ENCODE assay signal across 8 cellular contexts in genomic region chr2:173571021-173571821, GRCh38.
DNase-seq lines count a peak whose midpoint lies in the region; ATAC-seq and TF ChIP-seq lines count a peak whose summit lies in the region.

No MANE protein-coding gene starts in this region.

- in situ Hi-C loops in mammary epithelial cell (cut with MboI; ENCODE audit: low sequenced_read_pairs in 2 of 2), result loop anchor here in 1 of 2 donors (25.0 kb wide), 1 partner anchor 466 kb away; no protein-coding TSS in a partner anchor

- intact Hi-C loops in mammary epithelial cell (cut with micrococcal nuclease), result loop anchor here (1.0 to 5.0 kb wide), 5 partner anchors 81 to 771 kb away; no protein-coding TSS in a partner anchor
- intact Hi-C loops in CD4-positive, alpha-beta memory T cell (cut with micrococcal nuclease), result loop anchor here (5.0 kb wide), 1 partner anchor 771 kb away; no protein-coding TSS in a partner anchor

- H3K9ac ChIP-seq in mammary epithelial cell (ENCODE audit: insufficient read depth, low read length), result no peak overlapping the region
- H3K9ac ChIP-seq in mucosa of rectum (ENCODE audit: low read depth in 1 of 2, low read length in 2 of 2), result peak overlapping the region; percentile 1 to 2

- peaks cover 2 to 12% of the 10 kb centered on the region in 2 donors for H3K27me3 Mint-ChIP-seq in CD4-positive, alpha-beta memory T cell

- no peaks in the 10 kb centered on the region for H3K79me2 ChIP-seq in mammary epithelial cell (ENCODE audit: insufficient read depth, low read length)

- H3K36me3 Mint-ChIP-seq in CD4-positive, alpha-beta memory T cell, result no peaks in the 10 kb centered on the region

- POLR2A ChIA-PET in CD4-positive, alpha-beta memory T cell (lab: Charles Lee; ENCODE audit: partially characterized antibody), result no interaction called here

- peak; percentile 31 to 52 for TF ChIP-seq CTCF in mammary epithelial cell (conservative IDR thresholded peaks at IDR 0.05 in 1 of 2, IDR thresholded peaks at IDR 0.05 in 1 of 2; ENCODE audit: extremely low read depth in 1 of 2, insufficient read depth in 1 of 2, low read depth in 1 of 2, low read length in 2 of 2)

- DNase-seq in NCI-H1417 (lab: John Stamatoyannopoulos, UW) (peak; percentile 39 to 76 (median 47)), NCI-H1417 treated with DMSO at 0.1 percent for 48 hours (lab: John Stamatoyannopoulos, UW) (no peak), NCI-H2196 (lab: John Stamatoyannopoulos, UW; ENCODE audit: unreplicated experiment) (peak; percentile 66), mammary epithelial cell (peak; percentile 30), HuH-7.5 (ENCODE audit: low spot score) (no peak)
- no peak for DNase-seq in CD4-positive, alpha-beta memory T cell

- H4K20me1 ChIP-seq in mammary epithelial cell (ENCODE audit: insufficient read depth, low read length), result no peaks in the 10 kb centered on the region

- BruUV-seq in mammary epithelial cell (replicated peaks; lab: Mats Ljungman, UMichigan), result no TSS peak

- no peak overlapping the region for H3K4me3 ChIP-seq in mammary epithelial cell (replicated peaks in 1 of 3; ENCODE audit: insufficient read depth in 1 of 3, low read depth in 2 of 3, low read length in 3 of 3)
- peak overlapping the region; percentile 37 to 51 for H3K4me3 ChIP-seq in mucosa of rectum (ENCODE audit: low read length in 2 of 2)
- H3K4me3 ChIP-seq in CD4-positive, alpha-beta memory T cell (ENCODE audit: low read length in 2 of 2), result no peak overlapping the region

- CTCF ChIA-PET in mammary epithelial cell (lab: Charles Lee; ENCODE audit: low non-redundant PET), result no interaction called here
- CTCF ChIA-PET in CD4-positive, alpha-beta memory T cell (lab: Charles Lee; ENCODE audit: partially characterized antibody), result no interaction called here

- WGBS in mammary epithelial cell (ENCODE audit: low coverage, missing lambda C conversion rate), result 24% methylated on average over 10 of the region's 10 CpGs

- H3K9me3 ChIP-seq in mammary epithelial cell (replicated peaks; ENCODE audit: insufficient read depth, low read length), result no peaks in the 10 kb centered on the region
- H3K9me3 ChIP-seq in mucosa of rectum (ENCODE audit: control insufficient read depth in 2 of 2, low read length in 2 of 2), result no peaks in the 10 kb centered on the region
- no peaks in the 10 kb centered on the region for H3K9me3 ChIP-seq in CD4-positive, alpha-beta memory T cell (ENCODE audit: control insufficient read depth in 1 of 2, low read length in 2 of 2)

- H3K4me1 ChIP-seq in mammary epithelial cell (ENCODE audit: insufficient read depth, low read length) (peaks cover 28% of the 10 kb centered on the region), mucosa of rectum (ENCODE audit: control insufficient read depth in 2 of 2, insufficient read depth in 2 of 2, low read length in 2 of 2) (peaks cover 9 to 22% of the 10 kb centered on the region in 2 donors)
- H3K4me1 ChIP-seq in CD4-positive, alpha-beta memory T cell (ENCODE audit: insufficient read depth, low read length), result no peaks in the 10 kb centered on the region

- H2AFZ ChIP-seq in mammary epithelial cell (ENCODE audit: low read depth, low read length), result peak overlapping the region; percentile 49

- peaks cover 0 to 9% (median 4%) of the 10 kb centered on the region in 4 donors for H3K4me1 Mint-ChIP-seq in CD4-positive, alpha-beta memory T cell

- H3K36me3 ChIP-seq in mammary epithelial cell (ENCODE audit: insufficient read depth, low read length) (no peaks in the 10 kb centered on the region), mucosa of rectum (ENCODE audit: control insufficient read depth in 2 of 2, insufficient read depth in 2 of 2, low read length in 2 of 2) (no peaks in the 10 kb centered on the region)
- no peaks in the 10 kb centered on the region for H3K36me3 ChIP-seq in CD4-positive, alpha-beta memory T cell (ENCODE audit: insufficient read depth, low read length)

- peak overlapping the region; percentile 38 for H3K4me2 ChIP-seq in mammary epithelial cell (ENCODE audit: insufficient read depth, low read depth, low read length)

- peak overlapping the region in 1 of 7 donors; percentile 1 for H3K27ac Mint-ChIP-seq in CD4-positive, alpha-beta memory T cell

- dilution Hi-C loops in mammary epithelial cell (cut with HindIII; ENCODE audit: low sequenced_read_pairs), result loop anchor here (5.0 kb wide), 1 partner anchor 76 kb away; no protein-coding TSS in a partner anchor

- no peak for ATAC-seq in HG03045 (IDR thresholded peaks at IDR 0.05; ENCODE audit: unreplicated experiment)

- peaks cover 0 to 5% (median 0%) of the 10 kb centered on the region in 8 donors for H3K9me3 Mint-ChIP-seq in CD4-positive, alpha-beta memory T cell

- H3K27me3 ChIP-seq in mammary epithelial cell (ENCODE audit: insufficient read depth, low read length) (no peaks in the 10 kb centered on the region), mucosa of rectum (ENCODE audit: control insufficient read depth in 2 of 2, insufficient read depth in 2 of 2, low read length in 2 of 2) (no peaks in the 10 kb centered on the region)
- no peaks in the 10 kb centered on the region for H3K27me3 ChIP-seq in CD4-positive, alpha-beta memory T cell (ENCODE audit: insufficient read depth, low read length)

- H3K27ac ChIP-seq in mammary epithelial cell (ENCODE audit: insufficient read depth, low read depth, low read length) (no peak overlapping the region), mucosa of rectum (ENCODE audit: low read depth in 2 of 2, low read length in 2 of 2) (peak overlapping the region; percentile 44 to 48)
- H3K27ac ChIP-seq in CD4-positive, alpha-beta memory T cell (ENCODE audit: low read depth, low read length), result no peak overlapping the region

- peak overlapping the region in 1 of 8 donors; percentile 29 for H3K4me3 Mint-ChIP-seq in CD4-positive, alpha-beta memory T cell

Comparison
In these comparisons a context has a peak if more than half of its experiments do, and no peak if none do; other contexts are left out.
1. DNase-seq: peak in NCI-H1417 (3 of 3), NCI-H2196 (single experiment) and mammary epithelial cell (single experiment); none in NCI-H1417 treated with DMSO at 0.1 percent for 48 hours (single experiment), CD4-positive, alpha-beta memory T cell (0 of 5) and HuH-7.5 (single experiment).
2. H3K27ac ChIP-seq: peak in mucosa of rectum (2 of 2); none in mammary epithelial cell (single experiment) and CD4-positive, alpha-beta memory T cell (single experiment).
3. H3K4me3 ChIP-seq: peak in mucosa of rectum (2 of 2); none in mammary epithelial cell (0 of 3) and CD4-positive, alpha-beta memory T cell (0 of 2).